Comparison of ENCODE assay signal across 27 cellular contexts in the genomic region with DNA sequence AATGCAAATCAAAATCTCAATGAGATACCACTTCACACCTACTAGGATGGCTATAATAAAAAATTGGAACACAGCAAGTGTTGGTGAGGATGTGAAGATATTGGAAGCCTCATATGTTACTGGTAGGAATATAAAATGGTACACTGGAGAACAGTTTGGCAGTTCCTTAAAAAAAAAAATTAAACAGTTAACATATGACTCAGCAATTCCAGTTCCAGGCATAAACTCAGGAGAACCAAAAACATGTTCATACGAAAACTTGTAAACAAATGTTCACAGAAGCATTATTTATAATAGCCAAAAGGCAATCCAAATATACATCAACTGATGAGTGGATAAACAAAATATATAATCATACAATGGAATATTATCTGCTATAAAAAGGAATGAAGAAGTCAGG. TPM values are rescaled to one million over a fixed set of nuclear protein-coding genes. Genes with fewer than 3 reads are reported as not detected.
A peak's percentile ranks its signal among the peaks of the same experiment; 100 is the strongest.
DNase-seq lines count a peak whose midpoint lies in the region; FAIRE-seq and TF ChIP-seq lines count a peak whose summit lies in the region.
"Had no signal": no experiment of that assay in that cellular context is flagged by ENCODE, and none has a peak within 500 bp of the region (broad histone marks: within the 10 kb centered on the region; RNA-seq: fewer than 3 reads in every experiment).

No MANE protein-coding gene starts in this region.

- H2AK5ac ChIP-seq in H1 (ENCODE audit: low read depth, low read length): no peak overlapping the region

- H2BK20ac ChIP-seq in H1 (ENCODE audit: low read length): no peak overlapping the region

- no peaks in the 10 kb centered on the region for H3F3A ChIP-seq in GM23248 (ENCODE audit: insufficient read depth)

- 0 out of 2 replicates have a peak, but pooled peaks cover 2% of the 10 kb centered on the region for H3K79me1 ChIP-seq in H1 (ENCODE audit: low read depth, low read length)

- no peak overlapping the region for H3K4me3 ChIP-seq in GM23248
- no peak overlapping the region for H3K4me3 ChIP-seq in H1 (ENCODE audit: extremely low read depth in 1 of 4, insufficient read depth in 2 of 4, low read depth in 3 of 4, low read length in 4 of 4)
- no peak overlapping the region for H3K4me3 ChIP-seq in BE2C (ENCODE audit: low read depth, low read length)
- H3K4me3 ChIP-seq: esophagus squamous epithelium, SJCRH30, spleen, thyroid gland had no signal

- H3K4me2 ChIP-seq in GM23248 (ENCODE audit: unreplicated experiment): no peak overlapping the region
- no peak overlapping the region for H3K4me2 ChIP-seq in H1 (ENCODE audit: insufficient read depth in 1 of 2, low read depth in 2 of 2, low read length in 2 of 2)

- no peak overlapping the region for H2BK15ac ChIP-seq in H1 (ENCODE audit: low read length)

- FAIRE-seq in H1 (lab: Jason Lieb, UNC): no peak
- FAIRE-seq: colon, GM12892 had no signal

- no peak for TF ChIP-seq POLR2A in H1 (IDR thresholded peaks at IDR 0.05; ENCODE audit: control extremely low read depth in 1 of 2, low read depth in 2 of 2, low read length in 2 of 2)

- no peak for TF ChIP-seq EP300 in H1 (IDR thresholded peaks at IDR 0.05; ENCODE audit: borderline replicate concordance in 1 of 2, low read depth in 2 of 2, low read length in 2 of 2)

- H3K9me3 ChIP-seq in GM23248 (ENCODE audit: low read depth) (no peaks in the 10 kb centered on the region), H1 (ENCODE audit: insufficient read depth in 2 of 2, low read depth in 1 of 2, low read length in 1 of 2) (no peaks in the 10 kb centered on the region), BE2C (no peaks in the 10 kb centered on the region)
- H3K9me3 ChIP-seq: esophagus squamous epithelium, SJCRH30, spleen, thyroid gland had no signal

- H3K27ac ChIP-seq in GM23248 (no peak overlapping the region), H1 (ENCODE audit: low read depth, low read length) (no peak overlapping the region)
- H3K27ac ChIP-seq: esophagus squamous epithelium, SJCRH30, spleen, thyroid gland had no signal

- no peak overlapping the region for H4K5ac ChIP-seq in H1 (ENCODE audit: insufficient read length, low read depth, low read length)

- H2BK120ac ChIP-seq in H1 (replicated peaks; ENCODE audit: low read depth, low read length): no peak overlapping the region

- POLR2A ChIA-PET in H1 (lab: Charles Lee; ENCODE audit: partially characterized antibody): no interaction called here

- 37 to 56% methylated on average over 1 of the region's 1 CpG for WGBS in GM23248 (ENCODE audit: low coverage in 1 of 2, low lambda C conversion rate in 2 of 2, missing lambda C conversion rate in 2 of 2), 2 experiments
- WGBS in H1 (ENCODE audit: extremely low coverage in 1 of 2, insufficient coverage in 1 of 2, insufficient read length in 1 of 2, insufficient replicate concordance in 2 of 2, low coverage in 1 of 2, low lambda C conversion rate in 2 of 2, missing lambda C conversion rate in 1 of 2), 2 experiments: 89% methylated on average over 1 of the region's 1 CpG; no CpG with 5 or more reads in 1 of the 2 experiments

- H3K14ac ChIP-seq in H1 (ENCODE audit: insufficient read length): no peak overlapping the region

- DNase-seq in GM23248 (peak; percentile 25), M059J (ENCODE audit: low read depth) (peak; percentile 42), H1 (ENCODE audit: low read depth in 1 of 2, low spot score in 2 of 2) (no peak), renal cortical epithelial cell (ENCODE audit: low read depth) (peak; percentile 38), BE2C (no peak), AG08395 (ENCODE audit: low spot score) (no peak), NCI-H2107 treated with DMSO at 0.1 percent for 48 hours (lab: John Stamatoyannopoulos, UW; ENCODE audit: unreplicated experiment) (no peak)
- DNase-seq: activated CD4-positive, alpha-beta T cell treated with anti-CD3 and anti-CD28 coated beads, Interleukin-2, amount 50 U/mL, for 48 hours; activated CD8-positive, alpha-beta memory T cell treated with anti-CD3 and anti-CD28 coated beads, Interleukin-2, amount 50 U/mL, for 48 hours; DND-41; effector memory CD8-positive, alpha-beta T cell; esophagus squamous epithelium; GOT3; KG1; left cardiac atrium; NCI-H1930; NCI-H345; NCI-H774; occipital lobe; retina; SJCRH30; spleen; stimulated activated CD4-positive, alpha-beta T cell treated with anti-CD3 and anti-CD28 coated beads, Interleukin-4, amount 100 ng/mL, for 1 hour; stimulated activated naive CD8-positive, alpha-beta T cell treated with anti-CD3 and anti-CD28 coated beads, Interleukin-15, Interleukin-2, amounts not matched to agents 100 U/mL and 50 U/mL, for 24 hours; thyroid gland had no signal

- H2AFZ ChIP-seq in GM23248 (no peak overlapping the region), H1 (ENCODE audit: low read length) (no peak overlapping the region)

- peaks cover 100% of the 10 kb centered on the region for H3K79me2 ChIP-seq in GM23248 (ENCODE audit: insufficient read depth)
- H3K79me2 ChIP-seq in H1 (ENCODE audit: control insufficient read depth in 1 of 2, insufficient read depth in 2 of 2, low read length in 2 of 2): peaks cover 0 to 53% of the 10 kb centered on the region in 2 experiments; a peak in 2 of 4 replicates

- H3K18ac ChIP-seq in H1 (ENCODE audit: extremely low read depth, low read length): no peak overlapping the region

- peaks cover 8% of the 10 kb centered on the region; the same call in 1 of the 2 replicates for H3K4me1 ChIP-seq in GM23248 (ENCODE audit: insufficient read depth)
- H3K4me1 ChIP-seq in H1 (replicated peaks in 1 of 4; ENCODE audit: control insufficient read depth in 3 of 4, insufficient read depth in 4 of 4, low read length in 3 of 4): no peaks in the 10 kb centered on the region; a peak in 2 of 7 replicates
- no peaks in the 10 kb centered on the region for H3K4me1 ChIP-seq in BE2C
- H3K4me1 ChIP-seq: SJCRH30 had no signal

- H3K27me3 ChIP-seq in GM23248 (replicated peaks; ENCODE audit: insufficient read depth) (no peaks in the 10 kb centered on the region), H1 (replicated peaks in 1 of 4; ENCODE audit: control insufficient read depth in 3 of 4, extremely low read depth in 1 of 4, insufficient read depth in 3 of 4, low read length in 3 of 4) (no peaks in the 10 kb centered on the region), BE2C (no peaks in the 10 kb centered on the region)
- H3K27me3 ChIP-seq: esophagus squamous epithelium, SJCRH30, spleen, thyroid gland had no signal

- no peak for TF ChIP-seq CTCF in H1 (IDR thresholded peaks at IDR 0.05; ENCODE audit: control extremely low read depth in 1 of 3, insufficient read depth in 1 of 3, low read depth in 1 of 3, low read length in 3 of 3)
- TF ChIP-seq CTCF in BE2C (IDR thresholded peaks at IDR 0.05; ENCODE audit: low read depth, low read length): no peak

- H3K9ac ChIP-seq in GM23248 (no peak overlapping the region), H1 (replicated peaks in 1 of 4; ENCODE audit: extremely low read depth in 1 of 4, low read depth in 3 of 4, low read length in 3 of 4) (no peak overlapping the region)

- H4K8ac ChIP-seq in H1 (ENCODE audit: extremely low read depth, insufficient read depth, low read length): no peak overlapping the region

- CTCF ChIA-PET in H1 (lab: Charles Lee; ENCODE audit: partially characterized antibody): interaction anchor here (1.3 kb wide), 1 partner anchor 66 kb away, joined by 3 read pairs; no protein-coding TSS in a partner anchor

- no peaks in the 10 kb centered on the region for H3K9me2 ChIP-seq in GM23248 (ENCODE audit: insufficient read depth)

- H3K4ac ChIP-seq in H1 (replicated peaks; ENCODE audit: insufficient read length, low read depth, low read length): no peak overlapping the region

- TF ChIP-seq RAD21 in H1 (IDR thresholded peaks at IDR 0.05 in 1 of 2, conservative IDR thresholded peaks at IDR 0.05 in 1 of 2; ENCODE audit: low read depth in 2 of 2, low read length in 2 of 2): no peak

- no peak overlapping the region for H3K56ac ChIP-seq in H1 (replicated peaks; ENCODE audit: insufficient read length, low read depth, low read length)

- H3K36me3 ChIP-seq in GM23248 (ENCODE audit: low read depth) (no peaks in the 10 kb centered on the region), H1 (ENCODE audit: control insufficient read depth in 2 of 4, insufficient read depth in 4 of 4, low read length in 3 of 4) (no peaks in the 10 kb centered on the region), BE2C (no peaks in the 10 kb centered on the region)
- H3K36me3 ChIP-seq: esophagus squamous epithelium, spleen, thyroid gland had no signal

- in situ Hi-C loops in GM23248 (cut with MboI): no loop called here

- H3K23ac ChIP-seq in H1 (ENCODE audit: insufficient read length): no peak overlapping the region

- no peak overlapping the region for H2BK12ac ChIP-seq in H1 (ENCODE audit: low read depth, low read length)

- no peak overlapping the region for H2BK5ac ChIP-seq in H1 (ENCODE audit: low read depth, low read length)

- no peaks in the 10 kb centered on the region for H3K23me2 ChIP-seq in H1 (ENCODE audit: low read depth, low read length)

- H4K20me1 ChIP-seq in GM23248 (ENCODE audit: insufficient read depth): peaks cover 17% of the 10 kb centered on the region; the same call in 1 of the 2 replicates
- no peaks in the 10 kb centered on the region for H4K20me1 ChIP-seq in H1 (replicated peaks in 1 of 2; ENCODE audit: control insufficient read depth in 1 of 2, insufficient read depth in 2 of 2, low read length in 2 of 2)

- no peak overlapping the region for H4K91ac ChIP-seq in H1 (replicated peaks; ENCODE audit: insufficient read length, low read length)

TF ChIP-seq in H1, 55 proteins besides CTCF, POLR2A, EP300 and RAD21 (continues in another document):
- TF ChIP-seq EZH2 (IDR thresholded peaks at IDR 0.05; ENCODE audit: low read depth, low read length, severe bottlenecking) (no peak), BACH1 (IDR thresholded peaks at IDR 0.05; ENCODE audit: low read length) (peak; percentile 40; the same call in 1 of the 2 replicates), CTBP2 (IDR thresholded peaks at IDR 0.05; ENCODE audit: borderline replicate concordance, insufficient read depth, insufficient read length, low read length) (no peak)

RNA-seq across cellular contexts. Expression of gene ZNF652, which starts 28.2 kb away (rescaled TPM):
- 17.2 and 18.1 TPM in 2 replicates for total RNA-seq in GM23248 (2014; rRNA removed; shearing (Covaris generic))
- 12.4 and 13.1 TPM in 2 replicates for polyA plus RNA-seq in GM23248 (2016; fragmentation: Nextera tagmentation; extraction: Ambion mirVana)
- 12.3 and 19.1 TPM in 2 replicates for total RNA-seq in M059J (2014; rRNA removed; shearing (Covaris generic))
- total RNA-seq in H1 (2021; fragmentation: NEBNext Ultra II Directional; extraction: Animal tissue kit (Norgen Biotek cat#: 25700)): 36.5 and 39.6 TPM in 2 replicates
- polyA plus RNA-seq in H1 (2011; rRNA removed): 7.3 and 13.5 TPM in 2 replicates
- polyA plus RNA-seq in H1 (2011; cell fraction: cytosol; rRNA removed): 11.6 TPM
- 9.3 TPM for polyA plus RNA-seq in H1 (2011; cell fraction: nucleus; rRNA removed)
- 9.3 to 17.5 TPM (median 12.0 TPM) in 4 replicates for polyA plus RNA-seq in H1 (2012, experiment 1 of 2)
- 2.8 TPM for polyA plus RNA-seq in H1 (2012, experiment 2 of 2)
- polyA plus RNA-seq in H1 (2013, experiment 1 of 2): 19.5 TPM
- 17.9 TPM for polyA plus RNA-seq in H1 (2013, experiment 2 of 2)
- 54.1 and 54.5 TPM in 2 replicates for polyA minus RNA-seq in H1 (2011; rRNA and poly(A)+ RNA removed)
- polyA minus RNA-seq in H1 (2011; cell fraction: cytosol; rRNA and poly(A)+ RNA removed): 27.1 TPM
- 36.1 TPM for polyA minus RNA-seq in H1 (2011; cell fraction: nucleus; rRNA and poly(A)+ RNA removed)
- total RNA-seq in renal cortical epithelial cell: 11.5 and 28.4 TPM in 2 replicates
- polyA plus RNA-seq in BE2C (2012; ENCODE audit: insufficient read depth, insufficient read length, low read depth): 11.4 TPM

Comparison
In these comparisons a context has a peak if more than half of its experiments do, and no peak if none do; other contexts are left out.
1. DNase-seq: peak in GM23248 (single experiment), M059J (single experiment) and renal cortical epithelial cell (single experiment); none in H1 (0 of 2), BE2C (single experiment), AG08395 (single experiment) and NCI-H2107 treated with DMSO at 0.1 percent for 48 hours (single experiment).